22 cellular contexts compared by ENCODE assay signal in the genomic region with DNA sequence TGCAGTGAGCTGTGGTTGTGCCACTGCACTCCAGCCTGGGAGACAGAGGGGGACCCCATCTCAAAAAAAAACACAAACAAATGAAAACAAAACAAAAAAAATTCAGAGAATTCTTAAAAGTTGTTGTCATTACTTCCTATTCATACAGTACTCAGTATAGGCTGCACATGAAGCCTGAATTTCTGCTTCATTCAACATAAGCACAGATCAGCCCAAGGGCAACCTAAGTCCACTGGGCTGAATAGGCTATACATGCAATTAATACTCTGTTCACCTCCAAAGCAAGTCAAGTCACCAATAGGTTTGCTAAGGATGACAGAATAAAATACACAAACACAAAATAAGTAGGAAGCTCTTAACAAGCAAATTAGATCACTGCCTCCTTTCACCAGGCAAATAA.
"Had no signal": no experiment of that assay in that cellular context is flagged by ENCODE, and none has a peak within 500 bp of the region (broad histone marks: within the 10 kb centered on the region; RNA-seq: fewer than 3 reads in every experiment).

No MANE protein-coding gene starts in this region.

- H3K9me3 Mint-ChIP-seq: activated naive CD4-positive, alpha-beta T cell treated with anti-CD3 and anti-CD28 coated beads, Interleukin-2, amount 50 U/mL, for 24 hours; activated T-cell treated with anti-CD3 and anti-CD28 coated beads, Interleukin-2, amount 50 U/mL, for 24 hours; activated T-helper 1 cell treated with anti-CD3 and anti-CD28 coated beads, Interleukin-12 subunit alpha, Interleukin-12 subunit beta, Interleukin-2, Interleukin-4 antibody, amounts not matched to agents 30 ng/mL and 10 ng/mL and 1 ng/mL, durations not matched to agents 14 hours and 24 hours and 36 hours; central memory CD8-positive, alpha-beta T cell; WTC11 had no signal

- H3K27ac Mint-ChIP-seq: activated CD8-positive, alpha-beta memory T cell treated with anti-CD3 and anti-CD28 coated beads, Interleukin-2, amount 10 ng/mL, durations not matched to agents 7 days and 5 days; activated naive CD4-positive, alpha-beta T cell treated with anti-CD3 and anti-CD28 coated beads, Interleukin-2, amount 50 U/mL, for 24 hours; activated T-cell treated with anti-CD3 and anti-CD28 coated beads, Interleukin-2, amount 50 U/mL, for 24 hours; activated T-helper 1 cell treated with anti-CD3 and anti-CD28 coated beads, Interleukin-12 subunit alpha, Interleukin-12 subunit beta, Interleukin-2, Interleukin-4 antibody, amounts not matched to agents 30 ng/mL and 10 ng/mL and 1 ng/mL, durations not matched to agents 14 hours and 24 hours and 36 hours; T-helper 17 cell; WTC11 had no signal

- H3K4me3 Mint-ChIP-seq: activated CD8-positive, alpha-beta memory T cell treated with anti-CD3 and anti-CD28 coated beads, Interleukin-2, amount 10 ng/mL, durations not matched to agents 7 days and 5 days; activated naive CD4-positive, alpha-beta T cell treated with anti-CD3 and anti-CD28 coated beads, Interleukin-2, amount 50 U/mL, for 24 hours; activated T-cell treated with anti-CD3 and anti-CD28 coated beads, Interleukin-2, amount 50 U/mL, for 24 hours; activated T-helper 1 cell treated with anti-CD3 and anti-CD28 coated beads, Interleukin-12 subunit alpha, Interleukin-12 subunit beta, Interleukin-2, Interleukin-4 antibody, amounts not matched to agents 30 ng/mL and 10 ng/mL and 1 ng/mL, durations not matched to agents 14 hours and 24 hours and 36 hours; central memory CD8-positive, alpha-beta T cell; T-helper 17 cell; WTC11 had no signal

- ATAC-seq: activated CD8-positive, alpha-beta memory T cell treated with anti-CD3 and anti-CD28 coated beads, Interleukin-2, amount 10 ng/mL, durations not matched to agents 7 days and 5 days; PC-3; T-helper 17 cell; WTC11 had no signal

- DNase-seq: activated CD4-positive, alpha-beta T cell treated with anti-CD3 and anti-CD28 coated beads for 48 hours; activated CD4-positive, alpha-beta T cell treated with anti-CD3 and anti-CD28 coated beads, Interleukin-2, amount 50 U/mL, for 4 hours; activated CD4-positive, CD25-positive, alpha-beta regulatory T cell treated with anti-CD3 and anti-CD28 coated beads, Interleukin-2, amount 50 U/mL, for 72 hours; activated CD8-positive, alpha-beta memory T cell treated with anti-CD3 and anti-CD28 coated beads, Interleukin-2, amount 10 ng/mL, durations not matched to agents 7 days and 5 days; activated effector memory CD4-positive, alpha-beta T cell treated with Interleukin-2 at 50 U/mL for 16 hours; activated naive CD4-positive, alpha-beta T cell; activated T-cell treated with anti-CD3 and anti-CD28 coated beads, Interleukin-2, amount 50 U/mL, for 24 hours; aorta; NCI-H1092; NCI-H1436; NCI-H1694 treated with DMSO at 0.1 percent for 48 hours; NCI-H510A treated with DMSO at 0.1 percent for 48 hours; NCI-H69; PC-3; SIG-M5; T-helper 17 cell; T-helper 9 cell had no signal

- H3K27ac ChIP-seq: KMS-11 had no signal

- H3K27me3 Mint-ChIP-seq: activated CD8-positive, alpha-beta memory T cell treated with anti-CD3 and anti-CD28 coated beads, Interleukin-2, amount 10 ng/mL, durations not matched to agents 7 days and 5 days; activated naive CD4-positive, alpha-beta T cell treated with anti-CD3 and anti-CD28 coated beads, Interleukin-2, amount 50 U/mL, for 24 hours; activated T-cell treated with anti-CD3 and anti-CD28 coated beads, Interleukin-2, amount 50 U/mL, for 24 hours; central memory CD8-positive, alpha-beta T cell; T-helper 17 cell had no signal
